Comparison of ENCODE assay signal across 10 cellular contexts in genomic region chr15:74397239-74398068, GRCh38. TPM values are rescaled to one million over a fixed set of nuclear protein-coding genes. Genes with fewer than 3 reads are reported as not detected.
DNase-seq lines count a peak whose midpoint lies in the region; ATAC-seq and TF ChIP-seq lines count a peak whose summit lies in the region.
"Had no signal": no experiment of that assay in that cellular context is flagged by ENCODE, and none has a peak within 500 bp of the region (broad histone marks: within the 10 kb centered on the region; RNA-seq: fewer than 3 reads in every experiment).

No MANE protein-coding gene starts in this region.

- H3K4me3 ChIP-seq in GM12865 (ENCODE audit: low read depth, low read length) = peak overlapping the region; percentile 76
- no peak overlapping the region for H3K4me3 ChIP-seq in PC-3 (ENCODE audit: low read length)
- H3K4me3 ChIP-seq in mesenchymal stem cell (ENCODE audit: insufficient read depth in 1 of 2, low read depth in 1 of 2, low read length in 2 of 2) = no peak overlapping the region

- H3K4me3 Mint-ChIP-seq in endothelial cell (ENCODE audit: unreplicated experiment) = no peak overlapping the region

- 87% methylated on average over 4 of the region's 6 CpGs for WGBS in mesenchymal stem cell

- H3K27me3 Mint-ChIP-seq in endothelial cell (ENCODE audit: unreplicated experiment) = peaks cover 11% of the 10 kb centered on the region

- DNase-seq in GM12865 (ENCODE audit: low read depth) = peak; percentile 90
- peak; percentile 64 for DNase-seq in PC-3
- no peak for DNase-seq in mesenchymal stem cell
- DNase-seq in endothelial cell (ENCODE audit: low spot score) = no peak
- DNase-seq: GF-D8, NCI-H2029 treated with DMSO at 0.1 percent for 48 hours had no signal

- CTCF ChIA-PET in PC-3 (lab: Charles Lee) = no interaction called here

- H2BK120ac ChIP-seq in mesenchymal stem cell (ENCODE audit: low read depth, low read length) = no peak overlapping the region

- H3K4me1 Mint-ChIP-seq in endothelial cell (ENCODE audit: unreplicated experiment) = peaks cover 19% of the 10 kb centered on the region

- ATAC-seq in GM21619 (IDR thresholded peaks at IDR 0.05; ENCODE audit: unreplicated experiment) (peak; percentile 16), PC-3 (peak; percentile 12), HG02623 (IDR thresholded peaks at IDR 0.05; ENCODE audit: unreplicated experiment) (no peak), GM21381 (IDR thresholded peaks at IDR 0.05; ENCODE audit: unreplicated experiment) (no peak), GM21723 (IDR thresholded peaks at IDR 0.05; ENCODE audit: unreplicated experiment) (no peak)

- H3K79me2 ChIP-seq in PC-3 (ENCODE audit: low read length) = peaks cover 11% of the 10 kb centered on the region

- TSS peak; percentile 79 for BruUV-seq in PC-3 (replicated peaks; lab: Mats Ljungman, UMichigan)

- peak overlapping the region; percentile 82 for H2AK5ac ChIP-seq in mesenchymal stem cell (ENCODE audit: low read length, severe bottlenecking)

- peaks cover 6% of the 10 kb centered on the region for H3F3A ChIP-seq in PC-3 (ENCODE audit: low read length, unreplicated experiment)

- no peaks in the 10 kb centered on the region for H4K20me1 ChIP-seq in PC-3 (ENCODE audit: low read length)

- no peaks in the 10 kb centered on the region for H3K27me3 ChIP-seq in PC-3 (ENCODE audit: low read length)
- H3K27me3 ChIP-seq in mesenchymal stem cell (ENCODE audit: control insufficient read depth in 1 of 2, insufficient read depth in 1 of 2, low read length in 2 of 2) = no peaks in the 10 kb centered on the region

- peak overlapping the region in 1 of 2 experiments; percentile 28 for H3K4ac ChIP-seq in mesenchymal stem cell (ENCODE audit: low read depth in 1 of 2, low read length in 2 of 2)

- POLR2A ChIA-PET in PC-3 (lab: Charles Lee; ENCODE audit: unreplicated experiment) = interaction anchor here (0.6 to 0.8 kb wide), 3 partner anchors 21 to 266 kb away, joined by 3 read pairs; no protein-coding TSS in a partner anchor

- H2BK5ac ChIP-seq in mesenchymal stem cell (ENCODE audit: low read depth, low read length, poor library complexity, severe bottlenecking) = peak overlapping the region; percentile 19

- H2AFZ ChIP-seq in PC-3 (ENCODE audit: low read length) (no peak overlapping the region), mesenchymal stem cell (ENCODE audit: low read depth, low read length) (no peak overlapping the region)

- peaks cover 10% of the 10 kb centered on the region for H3K36me3 Mint-ChIP-seq in endothelial cell (ENCODE audit: low read depth, unreplicated experiment)

- no peaks in the 10 kb centered on the region for H3K9me2 ChIP-seq in PC-3 (replicated peaks; ENCODE audit: low read length)

- H3K9ac ChIP-seq in PC-3 (ENCODE audit: low read length) (peak overlapping the region; percentile 88), mesenchymal stem cell (ENCODE audit: low read length) (peak overlapping the region; percentile 50)

- TF ChIP-seq CTCF in GM12865 (IDR thresholded peaks at IDR 0.05; ENCODE audit: insufficient read depth, low read depth, low read length, missing control alignments) (no peak), PC-3 (conservative IDR thresholded peaks at IDR 0.05; ENCODE audit: low read depth, low read length) (no peak), endothelial cell (IDR thresholded peaks at IDR 0.05; ENCODE audit: unreplicated experiment) (no peak)

- no peaks in the 10 kb centered on the region for H3K36me3 ChIP-seq in PC-3 (ENCODE audit: low read depth, low read length)
- no peaks in the 10 kb centered on the region for H3K36me3 ChIP-seq in mesenchymal stem cell (ENCODE audit: control insufficient read depth in 1 of 2, insufficient read depth in 2 of 2, low read depth in 1 of 2, low read length in 2 of 2)

- no peak overlapping the region for H3K23ac ChIP-seq in mesenchymal stem cell (ENCODE audit: low read length in 2 of 2)

- no peak overlapping the region for H3K27ac Mint-ChIP-seq in endothelial cell (ENCODE audit: unreplicated experiment)

- no peak overlapping the region for H4K8ac ChIP-seq in mesenchymal stem cell (ENCODE audit: low read length)

- H3K79me1 ChIP-seq in mesenchymal stem cell (replicated peaks; ENCODE audit: low read length, poor library complexity, severe bottlenecking) = peaks cover 5% of the 10 kb centered on the region

- no peak overlapping the region for H2BK15ac ChIP-seq in mesenchymal stem cell (ENCODE audit: low read depth, poor library complexity, severe bottlenecking)

- H3K27ac ChIP-seq in PC-3 (ENCODE audit: low read length) (peak overlapping the region; percentile 100), mesenchymal stem cell (ENCODE audit: low read length, poor library complexity, severe bottlenecking) (peak overlapping the region; percentile 47)

- H4K91ac ChIP-seq in mesenchymal stem cell (ENCODE audit: low read length) = no peak overlapping the region

- no peak overlapping the region for H3K18ac ChIP-seq in mesenchymal stem cell (ENCODE audit: low read depth in 1 of 2, low read length in 2 of 2)

- no peak overlapping the region for H2BK12ac ChIP-seq in mesenchymal stem cell (ENCODE audit: low read length in 2 of 2)

- H3K9me3 ChIP-seq in PC-3 (ENCODE audit: low read length) (no peaks in the 10 kb centered on the region), mesenchymal stem cell (ENCODE audit: control insufficient read depth, low read length) (no peaks in the 10 kb centered on the region)

- intact Hi-C loops in PC-3 (cut with micrococcal nuclease) = loop anchor here (5.0 kb wide), 1 partner anchor 35 kb away; the partner anchor contains the start of gene SEMA7A

- H3K4me2 ChIP-seq in PC-3 (ENCODE audit: low read length) (peak overlapping the region; percentile 71), mesenchymal stem cell (ENCODE audit: low read length, poor library complexity, severe bottlenecking) (no peak overlapping the region)

- peak overlapping the region in 1 of 2 experiments; percentile 22 for H3K14ac ChIP-seq in mesenchymal stem cell (ENCODE audit: low read length in 2 of 2)

- H3K4me1 ChIP-seq in PC-3 (ENCODE audit: insufficient read depth, low read length) (peaks cover 70% of the 10 kb centered on the region), mesenchymal stem cell (ENCODE audit: control insufficient read depth, insufficient read depth, low read depth, low read length) (peaks cover 55% of the 10 kb centered on the region)

- H3K9me3 Mint-ChIP-seq in endothelial cell (ENCODE audit: unreplicated experiment) = no peaks in the 10 kb centered on the region

RNA-seq across cellular contexts. Expression of gene CYP11A1, which starts 30.0 kb away (rescaled TPM):
- 0.18 TPM in 1 of 2 replicates, not detected in the other for total RNA-seq in PC-3 (2014; rRNA removed)
- 0.08 TPM for polyA plus RNA-seq in mesenchymal stem cell (2013, experiment 1 of 2)
- polyA plus RNA-seq in mesenchymal stem cell (2013, experiment 2 of 2) = 0.07 TPM
- 0.82 TPM for total RNA-seq in endothelial cell (ENCODE audit: unreplicated experiment)

RNA-seq across cellular contexts. Expression of gene SEMA7A, which starts 36.3 kb away (rescaled TPM):
- total RNA-seq in PC-3 (2014; rRNA removed) (74.9 and 75.9 TPM in 2 replicates), endothelial cell (ENCODE audit: unreplicated experiment) (41.4 TPM)
- polyA plus RNA-seq in mesenchymal stem cell (2013, experiment 1 of 2) = 0.94 TPM
- 1.1 TPM for polyA plus RNA-seq in mesenchymal stem cell (2013, experiment 2 of 2)

Comparison
In these comparisons a context has a peak if more than half of its experiments do, and no peak if none do; other contexts are left out.
1. DNase-seq: peak in GM12865 (single experiment) and PC-3 (single experiment); none in mesenchymal stem cell (single experiment) and endothelial cell (single experiment).
2. ATAC-seq: peak in GM21619 (single experiment) and PC-3 (single experiment); none in HG02623 (single experiment), GM21381 (single experiment) and GM21723 (single experiment).